1 cellular context compared by ENCODE assay signal in the genomic region with DNA sequence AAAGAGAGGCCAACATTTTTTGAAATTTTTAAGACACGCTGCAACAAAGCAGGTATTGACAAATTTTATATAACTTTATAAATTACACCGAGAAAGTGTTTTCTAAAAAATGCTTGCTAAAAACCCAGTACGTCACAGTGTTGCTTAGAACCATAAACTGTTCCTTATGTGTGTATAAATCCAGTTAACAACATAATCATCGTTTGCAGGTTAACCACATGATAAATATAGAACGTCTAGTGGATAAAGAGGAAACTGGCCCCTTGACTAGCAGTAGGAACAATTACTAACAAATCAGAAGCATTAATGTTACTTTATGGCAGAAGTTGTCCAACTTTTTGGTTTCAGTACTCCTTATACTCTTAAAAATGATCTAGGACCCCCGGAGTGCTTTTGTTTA.
TF ChIP-seq lines count a peak whose summit lies in the region.

No MANE protein-coding gene starts in this region.

TF ChIP-seq in WTC11, 78 proteins besides CTCF, POLR2A, EP300 and RAD21 (continued from another document):
- TF ChIP-seq SMAD4 (CRISPR knock-in tag; IDR thresholded peaks at IDR 0.05), result no peak
- no peak for TF ChIP-seq FOXP1 (CRISPR knock-in tag; IDR thresholded peaks at IDR 0.05; ENCODE audit: borderline replicate concordance)
- TF ChIP-seq FOXK1 (CRISPR knock-in tag; IDR thresholded peaks at IDR 0.05), result no peak
